Comparison of ENCODE assay signal across 8 cellular contexts in genomic region chr2:222120933-222121332, GRCh38.
"Had no signal": no experiment of that assay in that cellular context is flagged by ENCODE, and none has a peak within 500 bp of the region (broad histone marks: within the 10 kb centered on the region; RNA-seq: fewer than 3 reads in every experiment).

No MANE protein-coding gene starts in this region.

- H3K27ac ChIP-seq: GM23248 had no signal

- H3K9ac ChIP-seq: GM23248 had no signal

- DNase-seq: GM23248, GOT3, H7, H9, HCEC 1CT, HFFc6 had no signal

- H3K4me1 ChIP-seq: HAP-1 had no signal

- H3K4me3 ChIP-seq: GM23248, GM23338, HAP-1 had no signal

- H3K9me3 ChIP-seq: HAP-1 had no signal

- H3K36me3 ChIP-seq: HAP-1 had no signal
